ENCODE assay signal across 1 cellular context in the genomic region with DNA sequence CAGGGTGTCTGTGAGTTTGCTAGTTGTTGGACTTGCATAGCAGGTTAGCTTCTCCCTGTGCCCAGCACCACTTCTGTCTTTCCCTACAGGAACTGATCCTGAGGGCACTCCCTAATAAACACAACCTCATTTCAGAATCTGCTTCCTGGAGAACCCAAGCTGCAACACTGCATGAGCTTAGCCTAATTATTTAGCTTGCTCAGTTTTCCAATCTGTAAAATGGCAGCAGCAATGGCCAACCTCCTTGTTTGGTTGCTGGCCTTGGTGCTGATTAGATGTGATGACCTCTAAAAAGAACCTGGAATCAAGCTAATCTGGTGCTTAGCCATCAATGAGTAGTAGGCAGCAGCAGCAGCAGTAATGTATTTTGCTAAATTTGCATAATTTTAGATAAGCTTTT.
TF ChIP-seq lines count a peak whose summit lies in the region.

No MANE protein-coding gene starts in this region.

TF ChIP-seq in HepG2, 621 proteins besides CTCF, POLR2A, EP300 and RAD21 (continued from another document):
- TF ChIP-seq, protein P1, sequence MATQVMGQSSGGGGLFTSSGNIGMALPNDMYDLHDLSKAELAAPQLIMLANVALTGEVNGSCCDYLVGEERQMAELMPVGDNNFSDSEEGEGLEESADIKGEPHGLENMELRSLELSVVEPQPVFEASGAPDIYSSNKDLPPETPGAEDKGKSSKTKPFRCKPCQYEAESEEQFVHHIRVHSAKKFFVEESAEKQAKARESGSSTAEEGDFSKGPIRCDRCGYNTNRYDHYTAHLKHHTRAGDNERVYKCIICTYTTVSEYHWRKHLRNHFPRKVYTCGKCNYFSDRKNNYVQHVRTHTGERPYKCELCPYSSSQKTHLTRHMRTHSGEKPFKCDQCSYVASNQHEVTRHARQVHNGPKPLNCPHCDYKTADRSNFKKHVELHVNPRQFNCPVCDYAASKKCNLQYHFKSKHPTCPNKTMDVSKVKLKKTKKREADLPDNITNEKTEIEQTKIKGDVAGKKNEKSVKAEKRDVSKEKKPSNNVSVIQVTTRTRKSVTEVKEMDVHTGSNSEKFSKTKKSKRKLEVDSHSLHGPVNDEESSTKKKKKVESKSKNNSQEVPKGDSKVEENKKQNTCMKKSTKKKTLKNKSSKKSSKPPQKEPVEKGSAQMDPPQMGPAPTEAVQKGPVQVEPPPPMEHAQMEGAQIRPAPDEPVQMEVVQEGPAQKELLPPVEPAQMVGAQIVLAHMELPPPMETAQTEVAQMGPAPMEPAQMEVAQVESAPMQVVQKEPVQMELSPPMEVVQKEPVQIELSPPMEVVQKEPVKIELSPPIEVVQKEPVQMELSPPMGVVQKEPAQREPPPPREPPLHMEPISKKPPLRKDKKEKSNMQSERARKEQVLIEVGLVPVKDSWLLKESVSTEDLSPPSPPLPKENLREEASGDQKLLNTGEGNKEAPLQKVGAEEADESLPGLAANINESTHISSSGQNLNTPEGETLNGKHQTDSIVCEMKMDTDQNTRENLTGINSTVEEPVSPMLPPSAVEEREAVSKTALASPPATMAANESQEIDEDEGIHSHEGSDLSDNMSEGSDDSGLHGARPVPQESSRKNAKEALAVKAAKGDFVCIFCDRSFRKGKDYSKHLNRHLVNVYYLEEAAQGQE (IDR thresholded peaks at IDR 0.05; ENCODE audit: borderline replicate concordance in 1 of 2, low read depth in 1 of 2, low read length in 2 of 2), result peak in 1 of 2 experiments; percentile 57; a peak in 1 of 4 replicates
- TF ChIP-seq TCF7 (IDR thresholded peaks at IDR 0.05; ENCODE audit: low read depth) (no peak), ZNF629 (CRISPR knock-in tag; conservative IDR thresholded peaks at IDR 0.05) (peak; percentile 34; the same call in 1 of the 2 replicates), MAFK (conservative IDR thresholded peaks at IDR 0.05 in 1 of 2, IDR thresholded peaks at IDR 0.05 in 1 of 2; ENCODE audit: low read length in 2 of 2) (peak; percentile 36 to 48; a peak in 3 of 4 replicates)
